10 cellular contexts compared by ENCODE assay signal in the genomic region with DNA sequence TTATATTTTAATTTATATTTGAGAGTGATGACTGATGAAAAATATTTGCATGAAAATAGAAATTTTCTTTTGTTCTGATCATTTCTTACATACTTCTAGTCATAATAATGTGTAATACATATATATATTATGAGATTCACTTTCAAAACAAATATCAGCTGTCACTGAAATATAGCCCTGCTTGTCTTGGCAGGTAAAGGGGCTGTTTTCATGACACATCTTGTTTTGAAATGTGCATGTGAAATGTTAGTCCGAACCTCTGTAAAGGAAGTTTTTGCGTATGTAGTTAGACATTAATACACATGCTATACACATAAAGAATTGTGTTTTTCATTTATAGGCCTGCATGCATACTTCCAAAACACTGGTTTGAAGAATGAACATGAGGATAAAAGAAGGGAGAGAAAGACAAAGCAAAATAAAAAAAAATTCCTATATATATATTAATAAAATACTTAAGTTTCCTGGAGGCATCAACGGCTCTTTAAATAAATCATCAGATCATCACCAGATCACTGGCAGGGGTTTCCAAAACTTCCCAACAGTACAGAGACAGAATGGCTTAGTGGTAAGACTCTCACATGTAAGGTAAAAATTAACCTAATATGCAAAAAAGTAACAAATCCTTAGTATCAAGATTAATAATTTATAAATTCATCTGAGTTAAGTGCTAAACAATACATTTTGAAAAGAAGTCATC.
A peak's percentile ranks its signal among the peaks of the same experiment; 100 is the strongest.
DNase-seq lines count a peak whose midpoint lies in the region; ATAC-seq and TF ChIP-seq lines count a peak whose summit lies in the region.
"Had no signal": no experiment of that assay in that cellular context is flagged by ENCODE, and none has a peak within 500 bp of the region (broad histone marks: within the 10 kb centered on the region; RNA-seq: fewer than 3 reads in every experiment).

No MANE protein-coding gene starts in this region.

- CTCF ChIA-PET in naive thymus-derived CD4-positive, alpha-beta T cell (lab: Charles Lee) = interaction anchor here (1.0 to 1.5 kb wide), 2 partner anchors 9 to 21 kb away, joined by 4 to 6 read pairs; no protein-coding TSS in a partner anchor

- H3K27ac ChIP-seq in naive thymus-derived CD4-positive, alpha-beta T cell (ENCODE audit: low read depth, low read length) = peak overlapping the region; percentile 68
- no peak overlapping the region for H3K27ac ChIP-seq in GM23248
- no peak overlapping the region for H3K27ac ChIP-seq in left ventricle myocardium inferior (replicated peaks)
- H3K27ac ChIP-seq: 22Rv1 had no signal

- H3K27ac Mint-ChIP-seq in T-helper 1 cell treated with Interleukin-12 subunit alpha and Interleukin-12 subunit beta and Interleukin-4 antibody, amounts not matched to agents 30 μg/mL and 1 μg/mL, for 36 hours = peak overlapping the region; percentile 84
- H3K27ac Mint-ChIP-seq in naive thymus-derived CD4-positive, alpha-beta T cell = peak overlapping the region; percentile 84 to 97 (median 91)

- H3K27me3 Mint-ChIP-seq in T-helper 1 cell treated with Interleukin-12 subunit alpha and Interleukin-12 subunit beta and Interleukin-4 antibody, amounts not matched to agents 30 μg/mL and 1 μg/mL, for 36 hours (ENCODE audit: low read depth) = no peaks in the 10 kb centered on the region
- H3K27me3 Mint-ChIP-seq in naive thymus-derived CD4-positive, alpha-beta T cell = no peaks in the 10 kb centered on the region

- intact Hi-C loops in naive thymus-derived CD4-positive, alpha-beta T cell (cut with micrococcal nuclease) = loop anchor here (1.0 to 5.0 kb wide), 4 partner anchors 9 to 254 kb away; a partner anchor contains a TSS
- intact Hi-C loops in left ventricle myocardium inferior (cut with micrococcal nuclease) = no loop called here

- H3K9me3 ChIP-seq in naive thymus-derived CD4-positive, alpha-beta T cell (ENCODE audit: control insufficient read depth in 2 of 3, low read length in 3 of 3) = no peaks in the 10 kb centered on the region
- H3K9me3 ChIP-seq in GM23248 (ENCODE audit: low read depth) (no peaks in the 10 kb centered on the region), left ventricle myocardium inferior (replicated peaks) (no peaks in the 10 kb centered on the region)

- no peaks in the 10 kb centered on the region for H3K9me2 ChIP-seq in GM23248 (ENCODE audit: insufficient read depth)

- peaks cover 0 to 26% (median 6%) of the 10 kb centered on the region in 3 experiments for H3K36me3 ChIP-seq in naive thymus-derived CD4-positive, alpha-beta T cell (ENCODE audit: control insufficient read depth in 2 of 3, insufficient read depth in 3 of 3, low read length in 3 of 3)
- peaks cover 36% of the 10 kb centered on the region for H3K36me3 ChIP-seq in GM23248 (ENCODE audit: low read depth)
- H3K36me3 ChIP-seq in left ventricle myocardium inferior = peaks cover 51% of the 10 kb centered on the region

- peak overlapping the region; percentile 4 for H3K4me3 ChIP-seq in naive thymus-derived CD4-positive, alpha-beta T cell (ENCODE audit: low read length)
- H3K4me3 ChIP-seq in GM23248 (no peak overlapping the region), left ventricle myocardium inferior (no peak overlapping the region)

- no peaks in the 10 kb centered on the region for H4K20me1 ChIP-seq in GM23248 (ENCODE audit: insufficient read depth)

- 50 to 58% methylated on average over 3 of the region's 3 CpGs for WGBS in GM23248 (ENCODE audit: low coverage in 1 of 2, low lambda C conversion rate in 2 of 2, missing lambda C conversion rate in 2 of 2), 2 experiments

- H3K36me3 Mint-ChIP-seq in T-helper 1 cell treated with Interleukin-12 subunit alpha and Interleukin-12 subunit beta and Interleukin-4 antibody, amounts not matched to agents 30 μg/mL and 1 μg/mL, for 36 hours (ENCODE audit: low read depth) = peaks cover 50% of the 10 kb centered on the region
- H3K36me3 Mint-ChIP-seq in naive thymus-derived CD4-positive, alpha-beta T cell = peaks cover 0 to 34% (median 6%) of the 10 kb centered on the region in 5 donors

- H3K4me1 ChIP-seq in naive thymus-derived CD4-positive, alpha-beta T cell (ENCODE audit: control insufficient read depth in 2 of 2, insufficient read depth in 2 of 2, low read length in 2 of 2) = peaks cover 9 to 14% of the 10 kb centered on the region in 2 donors
- no peaks in the 10 kb centered on the region for H3K4me1 ChIP-seq in GM23248 (ENCODE audit: insufficient read depth)
- peaks cover 10% of the 10 kb centered on the region for H3K4me1 ChIP-seq in left ventricle myocardium inferior

- H3K4me1 Mint-ChIP-seq in T-helper 1 cell treated with Interleukin-12 subunit alpha and Interleukin-12 subunit beta and Interleukin-4 antibody, amounts not matched to agents 30 μg/mL and 1 μg/mL, for 36 hours (ENCODE audit: low read depth) = peaks cover 57% of the 10 kb centered on the region
- peaks cover 19 to 58% (median 38%) of the 10 kb centered on the region in 7 donors for H3K4me1 Mint-ChIP-seq in naive thymus-derived CD4-positive, alpha-beta T cell

- H3K4me2 ChIP-seq in GM23248 (ENCODE audit: unreplicated experiment) = no peak overlapping the region

- in situ Hi-C loops in GM23248 (cut with MboI) = loop anchor here (25.0 kb wide), 1 partner anchor 486 kb away; no protein-coding TSS in a partner anchor

- DNase-seq in T-helper 1 cell (no peak), SW480 (ENCODE audit: low spot score) (no peak), GM23248 (no peak), left ventricle myocardium inferior (no peak)
- DNase-seq in naive thymus-derived CD4-positive, alpha-beta T cell = no peak
- DNase-seq: activated CD4-positive, alpha-beta T cell treated with anti-CD3 and anti-CD28 coated beads for 48 hours had no signal

- H2AFZ ChIP-seq in GM23248 = no peak overlapping the region

- no peak for TF ChIP-seq CTCF in left ventricle myocardium inferior (IDR thresholded peaks at IDR 0.05; ENCODE audit: borderline replicate concordance)

- no peaks in the 10 kb centered on the region for H3F3A ChIP-seq in GM23248 (ENCODE audit: insufficient read depth)

- POLR2A ChIA-PET in naive thymus-derived CD4-positive, alpha-beta T cell (lab: Charles Lee) = no interaction called here

- no peak overlapping the region for H3K9ac ChIP-seq in GM23248

- no peaks in the 10 kb centered on the region for H3K79me2 ChIP-seq in GM23248 (ENCODE audit: insufficient read depth)

- ATAC-seq in GM21786 (IDR thresholded peaks at IDR 0.05; ENCODE audit: unreplicated experiment) = peak; percentile 17
- ATAC-seq in HG03457 (IDR thresholded peaks at IDR 0.05; ENCODE audit: unreplicated experiment) = peak; percentile 41
- no peak for ATAC-seq in naive thymus-derived CD4-positive, alpha-beta T cell

- H3K4me3 Mint-ChIP-seq in T-helper 1 cell treated with Interleukin-12 subunit alpha and Interleukin-12 subunit beta and Interleukin-4 antibody, amounts not matched to agents 30 μg/mL and 1 μg/mL, for 36 hours = peak overlapping the region; percentile 74
- H3K4me3 Mint-ChIP-seq in naive thymus-derived CD4-positive, alpha-beta T cell = peak overlapping the region in 9 of 10 donors; percentile 59 to 89 (median 75)

- H3K9me3 Mint-ChIP-seq in T-helper 1 cell treated with Interleukin-12 subunit alpha and Interleukin-12 subunit beta and Interleukin-4 antibody, amounts not matched to agents 30 μg/mL and 1 μg/mL, for 36 hours = no peaks in the 10 kb centered on the region
- H3K9me3 Mint-ChIP-seq in naive thymus-derived CD4-positive, alpha-beta T cell = no peaks in the 10 kb centered on the region

- H3K27me3 ChIP-seq in naive thymus-derived CD4-positive, alpha-beta T cell (ENCODE audit: control insufficient read depth in 2 of 2, insufficient read depth in 2 of 2, low read length in 2 of 2) = no peaks in the 10 kb centered on the region
- H3K27me3 ChIP-seq in GM23248 (replicated peaks; ENCODE audit: insufficient read depth) = no peaks in the 10 kb centered on the region
- no peaks in the 10 kb centered on the region for H3K27me3 ChIP-seq in left ventricle myocardium inferior (ENCODE audit: low read depth)
